Comparison of ENCODE assay signal across 32 cellular contexts in genomic region chr7:101615446-101615845, GRCh38. TPM values are rescaled to one million over a fixed set of nuclear protein-coding genes. Genes with fewer than 3 reads are reported as not detected.
DNase-seq lines count a peak whose midpoint lies in the region; ATAC-seq and TF ChIP-seq lines count a peak whose summit lies in the region.
"Had no signal": no experiment of that assay in that cellular context is flagged by ENCODE, and none has a peak within 500 bp of the region (broad histone marks: within the 10 kb centered on the region; RNA-seq: fewer than 3 reads in every experiment).

No MANE protein-coding gene starts in this region.

- no peak for ATAC-seq in CD8-positive, alpha-beta T cell
- ATAC-seq: activated T-cell treated with anti-CD3 and anti-CD28 coated beads, Interleukin-2, amount 50 U/mL, for 72 hours; body of pancreas; natural killer cell; stimulated activated effector memory CD8-positive, alpha-beta T cell treated with anti-CD3 and anti-CD28 coated beads, Interleukin-12 subunit alpha, Interleukin-12 subunit beta, amount 100 ng/mL, for 72 hours had no signal

- peak overlapping the region; percentile 65 for H3K14ac ChIP-seq in neuronal stem cell (ENCODE audit: low read length)

- no CpG with 5 or more reads among the region's 8 CpGs for WGBS in neuronal stem cell (ENCODE audit: extremely low coverage in 2 of 2, insufficient read length in 2 of 2, insufficient replicate concordance in 1 of 2), 2 donors

- peak overlapping the region; percentile 17 for H2AK5ac ChIP-seq in neuronal stem cell (ENCODE audit: low read depth, low read length)

- H3K18ac ChIP-seq in neuronal stem cell (ENCODE audit: low read length), result peak overlapping the region; percentile 62

- H3K36me3 Mint-ChIP-seq in CD8-positive, alpha-beta T cell, result no peaks in the 10 kb centered on the region
- H3K36me3 Mint-ChIP-seq: CD4-positive, CD25-positive, alpha-beta regulatory T cell; natural killer cell; stimulated activated effector memory CD8-positive, alpha-beta T cell treated with anti-CD3 and anti-CD28 coated beads, Interleukin-12 subunit alpha, Interleukin-12 subunit beta, amount 100 ng/mL, for 72 hours; WTC11 had no signal

- no peaks in the 10 kb centered on the region for H3K4me1 Mint-ChIP-seq in CD8-positive, alpha-beta T cell (ENCODE audit: low read depth)
- H3K4me1 Mint-ChIP-seq: CD4-positive, CD25-positive, alpha-beta regulatory T cell; central memory CD8-positive, alpha-beta T cell; natural killer cell; stimulated activated effector memory CD8-positive, alpha-beta T cell treated with anti-CD3 and anti-CD28 coated beads, Interleukin-12 subunit alpha, Interleukin-12 subunit beta, amount 100 ng/mL, for 72 hours had no signal

- H3K27ac ChIP-seq in coronary artery (peak overlapping the region; percentile 76 to 98), neuronal stem cell (replicated peaks; ENCODE audit: low read length) (no peak overlapping the region), OCI-LY7 (ENCODE audit: low read depth, low read length, poor library complexity, severe bottlenecking) (no peak overlapping the region)
- no peak overlapping the region for H3K27ac ChIP-seq in CD8-positive, alpha-beta T cell (ENCODE audit: low read depth, low read length)
- H3K27ac ChIP-seq: 22Rv1, body of pancreas, esophagus squamous epithelium, heart right ventricle, SJSA1 had no signal

- H2BK15ac ChIP-seq in neuronal stem cell (ENCODE audit: low read length), result peak overlapping the region; percentile 81

- peaks cover 4 to 7% of the 10 kb centered on the region in 2 donors for H3K4me1 ChIP-seq in neuronal stem cell (ENCODE audit: control insufficient read depth in 2 of 2, insufficient read depth in 1 of 2, low read depth in 1 of 2, low read length in 2 of 2)
- no peaks in the 10 kb centered on the region for H3K4me1 ChIP-seq in OCI-LY7 (ENCODE audit: insufficient read depth, low read length, poor library complexity, severe bottlenecking)
- H3K4me1 ChIP-seq in CD8-positive, alpha-beta T cell (ENCODE audit: insufficient read depth, low read length), result no peaks in the 10 kb centered on the region
- H3K4me1 ChIP-seq: body of pancreas, esophagus squamous epithelium had no signal

- H3K4me3 ChIP-seq in coronary artery (peak overlapping the region; percentile 1), neuronal stem cell (ENCODE audit: low read length in 2 of 2) (no peak overlapping the region), OCI-LY7 (ENCODE audit: low read depth, low read length, poor library complexity, severe bottlenecking) (no peak overlapping the region)
- H3K4me3 ChIP-seq in CD8-positive, alpha-beta T cell (ENCODE audit: low read depth, low read length), result no peak overlapping the region
- H3K4me3 ChIP-seq: body of pancreas, esophagus squamous epithelium, heart right ventricle, SJSA1 had no signal

- BruUV-seq in OCI-LY7 (replicated peaks; lab: Mats Ljungman, UMichigan), result no TSS peak

- H3K4ac ChIP-seq in neuronal stem cell (ENCODE audit: low read length), result no peak overlapping the region

- no peak overlapping the region for H2AFZ ChIP-seq in neuronal stem cell (ENCODE audit: low read length)
- H2AFZ ChIP-seq in OCI-LY7 (ENCODE audit: low read length), result no peak overlapping the region

- H3K36me3 ChIP-seq in neuronal stem cell (replicated peaks in 1 of 2; ENCODE audit: control insufficient read depth in 2 of 2, insufficient read depth in 2 of 2, low read length in 2 of 2) (no peaks in the 10 kb centered on the region), OCI-LY7 (ENCODE audit: insufficient read depth, low read length) (no peaks in the 10 kb centered on the region)
- H3K36me3 ChIP-seq in CD8-positive, alpha-beta T cell (ENCODE audit: insufficient read depth, low read length), result no peaks in the 10 kb centered on the region
- H3K36me3 ChIP-seq: esophagus squamous epithelium, heart right ventricle, SJSA1 had no signal

- peaks cover 4% of the 10 kb centered on the region for H3K27me3 Mint-ChIP-seq in CD8-positive, alpha-beta T cell (ENCODE audit: low read depth)

- TF ChIP-seq CTCF in coronary artery (IDR thresholded peaks at IDR 0.05), result no peak
- no peak for TF ChIP-seq CTCF in OCI-LY7 (conservative IDR thresholded peaks at IDR 0.05; ENCODE audit: low read length)
- no peak for TF ChIP-seq CTCF in CD8-positive, alpha-beta T cell (IDR thresholded peaks at IDR 0.05)

- H3K4me3 Mint-ChIP-seq in CD8-positive, alpha-beta T cell, result no peak overlapping the region
- H3K4me3 Mint-ChIP-seq: activated T-cell treated with anti-CD3 and anti-CD28 coated beads, Interleukin-2, amount 50 U/mL, for 72 hours; CD4-positive, CD25-positive, alpha-beta regulatory T cell; central memory CD8-positive, alpha-beta T cell; natural killer cell; stimulated activated effector memory CD8-positive, alpha-beta T cell treated with anti-CD3 and anti-CD28 coated beads, Interleukin-12 subunit alpha, Interleukin-12 subunit beta, amount 100 ng/mL, for 72 hours; WTC11 had no signal

- CTCF ChIA-PET in OCI-LY7 (lab: Charles Lee; ENCODE audit: unreplicated experiment), result no interaction called here
- CTCF ChIA-PET in CD8-positive, alpha-beta T cell (lab: Charles Lee), result no interaction called here

- no peak overlapping the region for H4K91ac ChIP-seq in neuronal stem cell (ENCODE audit: low read depth, low read length, poor library complexity)

- peak overlapping the region; percentile 45 for H2BK5ac ChIP-seq in neuronal stem cell (ENCODE audit: low read length)

- H3K9me3 ChIP-seq in neuronal stem cell (replicated peaks in 1 of 2; ENCODE audit: control insufficient read depth in 2 of 2, insufficient read depth in 1 of 2, low read depth in 1 of 2, low read length in 2 of 2), result no peaks in the 10 kb centered on the region
- H3K9me3 ChIP-seq in OCI-LY7 (ENCODE audit: low read length), result no peaks in the 10 kb centered on the region
- no peaks in the 10 kb centered on the region for H3K9me3 ChIP-seq in CD8-positive, alpha-beta T cell (ENCODE audit: low read length)
- H3K9me3 ChIP-seq: body of pancreas, esophagus squamous epithelium, heart right ventricle, SJSA1 had no signal

- H3K9me3 Mint-ChIP-seq in CD8-positive, alpha-beta T cell, result no peaks in the 10 kb centered on the region
- H3K9me3 Mint-ChIP-seq: activated T-cell treated with anti-CD3 and anti-CD28 coated beads, Interleukin-2, amount 50 U/mL, for 72 hours; CD4-positive, CD25-positive, alpha-beta regulatory T cell; central memory CD8-positive, alpha-beta T cell; natural killer cell; stimulated activated effector memory CD8-positive, alpha-beta T cell treated with anti-CD3 and anti-CD28 coated beads, Interleukin-12 subunit alpha, Interleukin-12 subunit beta, amount 100 ng/mL, for 72 hours; WTC11 had no signal

- H3K23ac ChIP-seq in neuronal stem cell (ENCODE audit: low read depth, low read length, poor library complexity), result peak overlapping the region; percentile 59

- intact Hi-C loops in OCI-LY7 (cut with micrococcal nuclease; ENCODE audit: unreplicated experiment), result no loop called here
- intact Hi-C loops in CD8-positive, alpha-beta T cell (cut with DNase I, micrococcal nuclease), result no loop called here

- H4K8ac ChIP-seq in neuronal stem cell (ENCODE audit: low read depth, low read length), result no peak overlapping the region

- POLR2A ChIA-PET in OCI-LY7 (lab: Charles Lee), result interaction anchor here (0.5 kb wide), 1 partner anchor 181 kb away, joined by 4 read pairs; no protein-coding TSS in a partner anchor
- POLR2A ChIA-PET in CD8-positive, alpha-beta T cell (lab: Charles Lee), result no interaction called here

- H3K27ac Mint-ChIP-seq in CD8-positive, alpha-beta T cell, result no peak overlapping the region
- H3K27ac Mint-ChIP-seq: activated T-cell treated with anti-CD3 and anti-CD28 coated beads, Interleukin-2, amount 50 U/mL, for 72 hours; natural killer cell; stimulated activated effector memory CD8-positive, alpha-beta T cell treated with anti-CD3 and anti-CD28 coated beads, Interleukin-12 subunit alpha, Interleukin-12 subunit beta, amount 100 ng/mL, for 72 hours had no signal

- H4K20me1 ChIP-seq in OCI-LY7 (ENCODE audit: insufficient read depth, low read length), result no peaks in the 10 kb centered on the region

- no peaks in the 10 kb centered on the region for H3K79me2 ChIP-seq in OCI-LY7 (ENCODE audit: insufficient read depth, low read depth, low read length)

- H3K4me2 ChIP-seq in neuronal stem cell (ENCODE audit: insufficient read depth, low read length, poor library complexity, severe bottlenecking), result no peak overlapping the region
- H3K4me2 ChIP-seq in OCI-LY7 (ENCODE audit: low read length), result no peak overlapping the region

- peak overlapping the region; percentile 51 for H2BK120ac ChIP-seq in neuronal stem cell (ENCODE audit: low read depth, low read length)

- H3K9me2 ChIP-seq in OCI-LY7 (ENCODE audit: insufficient read depth, low read length), result no peaks in the 10 kb centered on the region

- peak overlapping the region; percentile 80 for H2BK12ac ChIP-seq in neuronal stem cell (ENCODE audit: low read length)

- H3K27me3 ChIP-seq in neuronal stem cell (ENCODE audit: control insufficient read depth in 3 of 3, insufficient read depth in 3 of 3, low read depth in 1 of 3, low read length in 3 of 3), result peaks cover 0 to 40% (median 0%) of the 10 kb centered on the region in 3 experiments
- no peaks in the 10 kb centered on the region for H3K27me3 ChIP-seq in CD8-positive, alpha-beta T cell (ENCODE audit: insufficient read depth, low read length)
- H3K27me3 ChIP-seq: body of pancreas, SJSA1 had no signal

- H3K9ac ChIP-seq in neuronal stem cell (ENCODE audit: low read depth, low read length, poor library complexity), result no peak overlapping the region

- H3K79me1 ChIP-seq in neuronal stem cell (ENCODE audit: low read depth, low read length), result peaks cover 4% of the 10 kb centered on the region

- DNase-seq in NOMO-1 treated with DMSO at 0.1 percent for 48 hours (lab: John Stamatoyannopoulos, UW; ENCODE audit: unreplicated experiment), result peak; percentile 14
- DNase-seq in NOMO-1 treated with dmso at 0.1 percent for 144 hours (lab: John Stamatoyannopoulos, UW; ENCODE audit: unreplicated experiment), result no peak
- no peak for DNase-seq in coronary artery (ENCODE audit: low spot score)
- DNase-seq in neuronal stem cell (ENCODE audit: low spot score), result no peak
- DNase-seq in OCI-LY7 (ENCODE audit: low spot score), result no peak
- DNase-seq in CD8-positive, alpha-beta T cell, result no peak
- no peak for DNase-seq in AG08395 (ENCODE audit: low spot score)
- DNase-seq in NCI-H1417 treated with DMSO at 0.1 percent for 48 hours (lab: John Stamatoyannopoulos, UW), result no peak
- DNase-seq: activated CD4-positive, alpha-beta T cell treated with anti-CD3 and anti-CD28 coated beads, Interleukin-2, amount 50 U/mL, for 1 hour; activated T-cell treated with anti-CD3 and anti-CD28 coated beads, Interleukin-2, amount 50 U/mL, for 72 hours; body of pancreas; CD4-positive, CD25-positive, alpha-beta regulatory T cell; DND-41; esophagus squamous epithelium; foreskin melanocyte; GF-D8; heart right ventricle; kidney; natural killer cell; NCI-H1092 treated with DMSO at 0.1 percent for 48 hours; NCI-H1930; NCI-H524 treated with DMSO at 0.1 percent for 48 hours; occipital lobe had no signal

RNA-seq across cellular contexts. Expression of gene MYL10, which starts 13.7 kb away (rescaled TPM):
- not detected for polyA plus RNA-seq in neuronal stem cell (2013, experiment 1 of 2)
- not detected for polyA plus RNA-seq in neuronal stem cell (2013, experiment 2 of 2)
- total RNA-seq in OCI-LY7 (2014; rRNA removed; shearing (Covaris generic)), result not detected in 2 replicates
- total RNA-seq in OCI-LY7 (2022), result not detected in 2 replicates
- total RNA-seq in CD8-positive, alpha-beta T cell, result not detected
- total RNA-seq: activated T-cell treated with anti-CD3 and anti-CD28 coated beads, Interleukin-2, amount 50 U/mL, for 72 hours; body of pancreas; CD4-positive, CD25-positive, alpha-beta regulatory T cell; dermis microvascular lymphatic vessel endothelial cell; esophagus squamous epithelium; heart right ventricle; kidney; lower leg skin; natural killer cell; occipital lobe; SJSA1; subcutaneous adipose tissue; ureter; WTC11 had no signal
- polyA plus RNA-seq: CD4-positive, CD25-positive, alpha-beta regulatory T cell; heart right ventricle had no signal

Comparison
In these comparisons a context has a peak if more than half of its experiments do, and no peak if none do; other contexts are left out.
1. H3K27ac ChIP-seq: peak in coronary artery (2 of 2); none in neuronal stem cell (single experiment), OCI-LY7 (single experiment) and CD8-positive, alpha-beta T cell (single experiment).